In the genomic region with DNA sequence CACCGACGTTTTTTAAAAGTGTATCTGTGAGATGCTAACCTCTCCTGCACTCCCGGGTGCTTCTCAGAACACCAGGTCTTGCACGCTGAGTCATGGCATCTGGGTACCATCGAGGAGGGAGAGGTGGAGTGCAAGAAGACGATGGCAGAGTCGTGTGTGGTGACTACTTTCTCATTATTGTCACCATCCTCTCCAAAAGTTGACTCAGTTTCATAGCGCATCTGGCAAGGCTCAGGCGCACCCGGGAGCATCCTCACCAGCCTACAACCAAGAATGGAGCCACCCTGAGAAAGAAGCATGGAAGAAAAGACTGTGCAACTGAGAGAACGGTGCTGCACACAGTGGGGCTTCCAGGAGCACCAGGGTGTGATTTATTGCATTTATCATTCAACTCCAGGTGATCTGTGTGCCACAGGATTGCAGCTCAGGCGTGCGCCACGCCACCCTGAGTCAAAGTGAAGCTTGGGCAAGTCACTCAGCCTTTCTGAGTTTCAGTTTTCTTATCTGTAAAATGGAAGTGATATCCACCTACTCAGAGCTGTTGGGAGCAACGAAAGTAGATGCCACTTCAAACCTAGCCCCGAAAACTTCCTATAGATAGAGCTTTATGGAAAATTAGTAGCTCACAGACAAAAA, we compare ENCODE assay signal across 16 cellular contexts.
A peak's percentile ranks its signal among the peaks of the same experiment; 100 is the strongest.
DNase-seq lines count a peak whose midpoint lies in the region; ATAC-seq and TF ChIP-seq lines count a peak whose summit lies in the region.
"Had no signal": no experiment of that assay in that cellular context is flagged by ENCODE, and none has a peak within 500 bp of the region (broad histone marks: within the 10 kb centered on the region; RNA-seq: fewer than 3 reads in every experiment).

No MANE protein-coding gene starts in this region.

- peaks cover 5% of the 10 kb centered on the region for H3K4me1 Mint-ChIP-seq in activated naive CD4-positive, alpha-beta T cell treated with anti-CD3 and anti-CD28 coated beads, Interleukin-2, amount 10 ng/mL, durations not matched to agents 7 days and 5 days
- no peaks in the 10 kb centered on the region for H3K4me1 Mint-ChIP-seq in CD14-positive monocyte

- WGBS in transverse colon (ENCODE audit: low coverage in 1 of 2), 2 donors, result 69 to 81% methylated on average over 5 to 16 of the region's 16 CpGs

- peak; percentile 56 for ATAC-seq in GM19351 (IDR thresholded peaks at IDR 0.05; ENCODE audit: unreplicated experiment)
- no peak for ATAC-seq in HG02884 (IDR thresholded peaks at IDR 0.05; ENCODE audit: unreplicated experiment)
- ATAC-seq: HCT116, PC-3, psoas muscle had no signal

- no peak overlapping the region for H3K4me3 Mint-ChIP-seq in activated naive CD4-positive, alpha-beta T cell treated with anti-CD3 and anti-CD28 coated beads, Interleukin-2, amount 10 ng/mL, durations not matched to agents 7 days and 5 days
- no peak overlapping the region for H3K4me3 Mint-ChIP-seq in CD14-positive monocyte

- no peaks in the 10 kb centered on the region for H3K36me3 ChIP-seq in transverse colon
- H3K36me3 ChIP-seq: BLaER1 treated with 17β-estradiol and CSF1 and Interleukin-3, amounts not matched to agents 10 nM and 100 nM had no signal

- no peaks in the 10 kb centered on the region for H3K4me1 ChIP-seq in transverse colon
- H3K4me1 ChIP-seq: psoas muscle had no signal

- peaks cover 14 to 19% of the 10 kb centered on the region in 2 donors for H3K9me3 ChIP-seq in transverse colon

- no peak for TF ChIP-seq POLR2A in transverse colon (IDR thresholded peaks at IDR 0.05)

- no peak overlapping the region for H3K4me3 ChIP-seq in GM12864 (ENCODE audit: low read depth, low read length)
- H3K4me3 ChIP-seq in transverse colon, result no peak overlapping the region
- H3K4me3 ChIP-seq: BLaER1 treated with 17β-estradiol and CSF1 and Interleukin-3, amounts not matched to agents 10 nM and 100 nM; psoas muscle had no signal

- intact Hi-C loops in transverse colon (cut with DNase I; ENCODE audit: low total_unique reads) (no loop called here), CD14-positive monocyte (cut with micrococcal nuclease) (no loop called here)

- in situ Hi-C loops in transverse colon (cut with MboI; ENCODE audit: low pct_ligation_motif_present in 1 of 4, low pct_unique_long_range_greater_than_20kb in 1 of 4, low sequenced_read_pairs in 3 of 4), result no loop called here

- TF ChIP-seq CTCF in GM12864 (IDR thresholded peaks at IDR 0.05; ENCODE audit: low read depth, low read length, missing control alignments) (no peak), transverse colon (IDR thresholded peaks at IDR 0.05) (no peak), CD14-positive monocyte (IDR thresholded peaks at IDR 0.05) (no peak)

- H3K36me3 Mint-ChIP-seq in activated naive CD4-positive, alpha-beta T cell treated with anti-CD3 and anti-CD28 coated beads, Interleukin-2, amount 10 ng/mL, durations not matched to agents 7 days and 5 days, result no peaks in the 10 kb centered on the region
- no peaks in the 10 kb centered on the region for H3K36me3 Mint-ChIP-seq in CD14-positive monocyte

- peaks cover 15% of the 10 kb centered on the region for H3K9me3 Mint-ChIP-seq in activated naive CD4-positive, alpha-beta T cell treated with anti-CD3 and anti-CD28 coated beads, Interleukin-2, amount 10 ng/mL, durations not matched to agents 7 days and 5 days
- H3K9me3 Mint-ChIP-seq in CD14-positive monocyte, result peaks cover 7 to 32% (median 25%) of the 10 kb centered on the region in 7 donors

- CTCF ChIA-PET in activated naive CD4-positive, alpha-beta T cell treated with anti-CD3 and anti-CD28 coated beads, Interleukin-2, amount 10 ng/mL, durations not matched to agents 7 days and 5 days (lab: Charles Lee), result interaction anchor here (1.1 kb wide), 1 partner anchor 254 kb away, joined by 3 read pairs; no protein-coding TSS in a partner anchor

- no peak for TF ChIP-seq EP300 in transverse colon (IDR thresholded peaks at IDR 0.05; ENCODE audit: low read depth)

- H3K27me3 Mint-ChIP-seq in activated naive CD4-positive, alpha-beta T cell treated with anti-CD3 and anti-CD28 coated beads, Interleukin-2, amount 10 ng/mL, durations not matched to agents 7 days and 5 days, result peaks cover 38% of the 10 kb centered on the region
- peaks cover 8 to 10% (median 8%) of the 10 kb centered on the region in 3 donors for H3K27me3 Mint-ChIP-seq in CD14-positive monocyte (ENCODE audit: low read depth in 3 of 3)

- no peak overlapping the region for H3K27ac ChIP-seq in transverse colon
- H3K27ac ChIP-seq: BLaER1 treated with 17β-estradiol and CSF1 and Interleukin-3, amounts not matched to agents 10 nM and 100 nM; psoas muscle had no signal

- no peaks in the 10 kb centered on the region for H3K27me3 ChIP-seq in transverse colon
- H3K27me3 ChIP-seq: BLaER1 treated with 17β-estradiol and CSF1 and Interleukin-3, amounts not matched to agents 10 nM and 100 nM had no signal

- peak; percentile 24 for DNase-seq in GM12864 (ENCODE audit: low read depth)
- DNase-seq in activated naive CD4-positive, alpha-beta T cell treated with anti-CD3 and anti-CD28 coated beads, Interleukin-2, amount 10 ng/mL, durations not matched to agents 7 days and 5 days, result peak; percentile 29
- DNase-seq in stimulated activated CD4-positive, alpha-beta T cell treated with anti-CD3 and anti-CD28 coated beads, Interleukin-1b, Interleukin-23, amount 100 ng/mL, for 48 hours, result peak; percentile 80
- DNase-seq in transverse colon, result no peak
- DNase-seq in CD14-positive monocyte (ENCODE audit: low spot score), result no peak
- no peak for DNase-seq in NCI-H1105 treated with DMSO at 0.1 percent for 48 hours (lab: John Stamatoyannopoulos, UW)
- DNase-seq: cerebellar nuclear complex, KG1, NCI-H2107, PC-3, psoas muscle had no signal

- H3K27ac Mint-ChIP-seq in activated naive CD4-positive, alpha-beta T cell treated with anti-CD3 and anti-CD28 coated beads, Interleukin-2, amount 10 ng/mL, durations not matched to agents 7 days and 5 days, result no peak overlapping the region
- no peak overlapping the region for H3K27ac Mint-ChIP-seq in CD14-positive monocyte
- H3K27ac Mint-ChIP-seq: activated T-helper 2 cell treated with anti-CD3 and anti-CD28 coated beads, Interferon-gamma antibody, Interleukin-2, Interleukin-4, amounts not matched to agents 10 μg/mL and 5 μg/mL and 100 μg/mL, durations not matched to agents 14 hours and 24 hours and 36 hours had no signal

Comparison
In these comparisons a context has a peak if more than half of its experiments do, and no peak if none do; other contexts are left out.
1. DNase-seq: peak in GM12864 (single experiment), activated naive CD4-positive, alpha-beta T cell treated with anti-CD3 and anti-CD28 coated beads, Interleukin-2, amount 10 ng/mL, durations not matched to agents 7 days and 5 days (single experiment) and stimulated activated CD4-positive, alpha-beta T cell treated with anti-CD3 and anti-CD28 coated beads, Interleukin-1b, Interleukin-23, amount 100 ng/mL, for 48 hours (single experiment); none in transverse colon (single experiment), CD14-positive monocyte (single experiment) and NCI-H1105 treated with DMSO at 0.1 percent for 48 hours (single experiment).